In the genomic region with DNA sequence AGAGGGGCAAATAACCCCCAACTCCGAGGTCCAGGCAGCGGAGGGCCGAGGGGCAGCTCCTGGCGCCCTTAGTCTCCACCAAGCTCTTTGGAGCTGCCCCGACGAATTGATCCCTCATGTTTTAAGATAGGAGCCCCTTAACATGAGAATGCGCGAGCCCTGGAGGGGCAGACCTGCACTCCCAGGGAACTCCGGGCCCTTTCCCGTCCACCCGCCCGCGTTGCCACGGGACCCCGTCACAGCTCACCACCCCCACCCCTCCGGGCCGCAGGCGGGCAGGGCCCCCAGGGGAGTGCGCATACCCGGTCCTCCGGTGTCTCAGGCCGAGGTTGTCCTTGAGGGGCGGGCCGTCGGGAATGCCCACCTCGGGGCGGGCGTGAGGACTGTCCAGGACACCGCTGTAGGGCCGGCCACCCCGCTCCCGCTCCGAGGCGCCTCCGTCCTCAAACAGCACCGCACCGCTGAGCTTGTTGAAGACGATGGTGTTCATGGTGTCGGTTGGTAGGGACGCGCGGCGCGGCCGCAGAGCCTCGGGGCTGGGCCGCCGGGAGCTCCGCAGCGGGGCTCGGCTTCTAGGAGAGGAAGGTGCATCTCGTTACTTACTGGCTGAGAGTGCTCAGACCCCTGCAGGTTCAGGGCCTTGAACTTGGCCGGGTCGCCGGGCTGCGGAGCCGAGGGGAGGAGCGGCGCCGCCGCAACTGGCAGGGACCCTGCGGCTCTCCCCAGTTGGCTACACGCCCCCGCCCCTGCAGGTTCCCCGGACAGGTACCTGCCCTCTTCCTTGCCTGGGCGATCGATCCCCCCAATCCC, we compare ENCODE assay signal across 9 cellular contexts. TPM values are rescaled to one million over a fixed set of nuclear protein-coding genes. Genes with fewer than 3 reads are reported as not detected.
DNase-seq lines count a peak whose midpoint lies in the region; ATAC-seq, FAIRE-seq and TF ChIP-seq lines count a peak whose summit lies in the region.
"Had no signal": no experiment of that assay in that cellular context is flagged by ENCODE, and none has a peak within 500 bp of the region (broad histone marks: within the 10 kb centered on the region; RNA-seq: fewer than 3 reads in every experiment).

No MANE protein-coding gene starts in this region.

- no peak for TF ChIP-seq EP300 in gastroesophageal sphincter (IDR thresholded peaks at IDR 0.05)
- no peak for TF ChIP-seq EP300 in ovary (IDR thresholded peaks at IDR 0.05)

- H3K27me3 Mint-ChIP-seq in activated T-helper 2 cell treated with anti-CD3 and anti-CD28 coated beads, Interferon-gamma antibody, Interleukin-2, Interleukin-4, amounts not matched to agents 10 μg/mL and 5 μg/mL and 100 μg/mL, durations not matched to agents 14 hours and 24 hours and 36 hours (ENCODE audit: low read depth), result peaks cover 62% of the 10 kb centered on the region

- DNase-seq in HK-2 (ENCODE audit: unreplicated experiment), result peak; percentile 7
- DNase-seq in activated T-helper 2 cell treated with anti-CD3 and anti-CD28 coated beads, Interferon-gamma antibody, Interleukin-2, Interleukin-4, amounts not matched to agents 10 μg/mL and 5 μg/mL and 100 μg/mL, durations not matched to agents 14 hours and 24 hours and 36 hours (ENCODE audit: low spot score), result peak; percentile 10
- DNase-seq in ovary, result peak; percentile 70 to 76 (median 72)
- DNase-seq in GM19239 (ENCODE audit: insufficient read length, low spot score), result no peak
- DNase-seq in DMS114 treated with DMSO at 0.1 percent for 48 hours (lab: John Stamatoyannopoulos, UW; ENCODE audit: unreplicated experiment), result no peak

- H3K9me3 ChIP-seq in gastroesophageal sphincter (no peaks in the 10 kb centered on the region), ovary (no peaks in the 10 kb centered on the region)

- no peaks in the 10 kb centered on the region for H3K36me3 Mint-ChIP-seq in activated T-helper 2 cell treated with anti-CD3 and anti-CD28 coated beads, Interferon-gamma antibody, Interleukin-2, Interleukin-4, amounts not matched to agents 10 μg/mL and 5 μg/mL and 100 μg/mL, durations not matched to agents 14 hours and 24 hours and 36 hours (ENCODE audit: low read depth)

- H3K36me3 ChIP-seq in gastroesophageal sphincter (peaks cover 0 to 9% of the 10 kb centered on the region in 2 donors), ovary (no peaks in the 10 kb centered on the region)

- no peaks in the 10 kb centered on the region for H3K9me3 Mint-ChIP-seq in activated T-helper 2 cell treated with anti-CD3 and anti-CD28 coated beads, Interferon-gamma antibody, Interleukin-2, Interleukin-4, amounts not matched to agents 10 μg/mL and 5 μg/mL and 100 μg/mL, durations not matched to agents 14 hours and 24 hours and 36 hours

- H3K4me3 ChIP-seq in gastroesophageal sphincter (peak overlapping the region; percentile 69 to 70), ovary (peak overlapping the region; percentile 75)

- H3K4me1 Mint-ChIP-seq in activated T-helper 2 cell treated with anti-CD3 and anti-CD28 coated beads, Interferon-gamma antibody, Interleukin-2, Interleukin-4, amounts not matched to agents 10 μg/mL and 5 μg/mL and 100 μg/mL, durations not matched to agents 14 hours and 24 hours and 36 hours (ENCODE audit: low read depth), result peaks cover 25% of the 10 kb centered on the region

- H3K27ac ChIP-seq in 22Rv1 (peak overlapping the region; percentile 74), gastroesophageal sphincter (peak overlapping the region; percentile 86 to 98 (median 93)), ovary (peak overlapping the region; percentile 96 to 98)

- intact Hi-C loops in activated T-helper 2 cell treated with anti-CD3 and anti-CD28 coated beads, Interferon-gamma antibody, Interleukin-2, Interleukin-4, amounts not matched to agents 10 μg/mL and 5 μg/mL and 100 μg/mL, durations not matched to agents 14 hours and 24 hours and 36 hours (cut with micrococcal nuclease), result loop anchor here (1.0 to 10.0 kb wide), 4 partner anchors 436 to 932 kb away; partner anchors contain the start of gene BAMBI
- intact Hi-C loops in ovary (cut with DNase I), result loop anchor here in 3 of 4 donors (1.0 to 10.0 kb wide), 5 partner anchors 72 to 435 kb away; no protein-coding TSS in a partner anchor

- H3K4me3 Mint-ChIP-seq in activated T-helper 2 cell treated with anti-CD3 and anti-CD28 coated beads, Interferon-gamma antibody, Interleukin-2, Interleukin-4, amounts not matched to agents 10 μg/mL and 5 μg/mL and 100 μg/mL, durations not matched to agents 14 hours and 24 hours and 36 hours (ENCODE audit: low read depth), result peak overlapping the region; percentile 56

- 3% methylated on average over 7 of the region's 67 CpGs; no CpG with 5 or more reads in 1 of the 2 donors for WGBS in gastroesophageal sphincter (ENCODE audit: low coverage in 1 of 2), 2 donors
- 1 to 4% (median 1%) methylated on average over 43 to 67 of the region's 67 CpGs for WGBS in ovary, 3 donors

- no peak for TF ChIP-seq CTCF in 22Rv1 (IDR thresholded peaks at IDR 0.05)
- no peak for TF ChIP-seq CTCF in gastroesophageal sphincter (IDR thresholded peaks at IDR 0.05)
- no peak for TF ChIP-seq CTCF in ovary (IDR thresholded peaks at IDR 0.05)

- H3K27me3 ChIP-seq in gastroesophageal sphincter, result peaks cover 61% of the 10 kb centered on the region
- no peaks in the 10 kb centered on the region for H3K27me3 ChIP-seq in ovary

- TF ChIP-seq POLR2A in gastroesophageal sphincter (IDR thresholded peaks at IDR 0.05), result peak in 1 of 2 donors; percentile 12
- no peak for TF ChIP-seq POLR2A in ovary (IDR thresholded peaks at IDR 0.05)

- FAIRE-seq in GM19239 (lab: Jason Lieb, UNC), result no peak
- FAIRE-seq: colon had no signal

- H3K4me1 ChIP-seq in gastroesophageal sphincter, result peaks cover 0 to 65% (median 24%) of the 10 kb centered on the region in 3 donors
- H3K4me1 ChIP-seq in ovary (ENCODE audit: insufficient read depth), result no peaks in the 10 kb centered on the region

- ATAC-seq in gastroesophageal sphincter (peak; percentile 22), GM19467 (IDR thresholded peaks at IDR 0.05; ENCODE audit: unreplicated experiment) (no peak)

- no peak overlapping the region for H3K27ac Mint-ChIP-seq in activated T-helper 2 cell treated with anti-CD3 and anti-CD28 coated beads, Interferon-gamma antibody, Interleukin-2, Interleukin-4, amounts not matched to agents 10 μg/mL and 5 μg/mL and 100 μg/mL, durations not matched to agents 14 hours and 24 hours and 36 hours

RNA-seq across cellular contexts. Expression of gene MKX, which starts 2.5 kb away (rescaled TPM):
- total RNA-seq in activated T-helper 2 cell treated with anti-CD3 and anti-CD28 coated beads, Interferon-gamma antibody, Interleukin-2, Interleukin-4, amounts not matched to agents 10 μg/mL and 5 μg/mL and 100 μg/mL, durations not matched to agents 14 hours and 24 hours and 36 hours, result not detected in 2 replicates
- total RNA-seq in gastroesophageal sphincter, result 10 to 100 TPM in 3 of 4 donors, 1 to 10 TPM in 1; 2.3 to 39.5 (median 26.5) TPM
- total RNA-seq in ovary, result 10 to 100 TPM in 6 of 7 donors, 1 to 10 TPM in 1; 7.8 to 39.7 (median 21.2) TPM
- polyA plus RNA-seq in ovary, result 10 to 100 TPM in 1 of 2 donors, 1 to 10 TPM in 1; 7.4 to 11.2 TPM

Comparison
In these comparisons a context has a peak if more than half of its experiments do, and no peak if none do; other contexts are left out.
1. DNase-seq: peak in HK-2 (single experiment), activated T-helper 2 cell treated with anti-CD3 and anti-CD28 coated beads, Interferon-gamma antibody, Interleukin-2, Interleukin-4, amounts not matched to agents 10 μg/mL and 5 μg/mL and 100 μg/mL, durations not matched to agents 14 hours and 24 hours and 36 hours (single experiment) and ovary (5 of 5); none in GM19239 (single experiment) and DMS114 treated with DMSO at 0.1 percent for 48 hours (single experiment).
2. Peak in every context shown above with its lines, with median percentiles within 50 percentile points of each other: H3K27ac ChIP-seq.